23 cellular contexts compared by ENCODE assay signal in the genomic region with DNA sequence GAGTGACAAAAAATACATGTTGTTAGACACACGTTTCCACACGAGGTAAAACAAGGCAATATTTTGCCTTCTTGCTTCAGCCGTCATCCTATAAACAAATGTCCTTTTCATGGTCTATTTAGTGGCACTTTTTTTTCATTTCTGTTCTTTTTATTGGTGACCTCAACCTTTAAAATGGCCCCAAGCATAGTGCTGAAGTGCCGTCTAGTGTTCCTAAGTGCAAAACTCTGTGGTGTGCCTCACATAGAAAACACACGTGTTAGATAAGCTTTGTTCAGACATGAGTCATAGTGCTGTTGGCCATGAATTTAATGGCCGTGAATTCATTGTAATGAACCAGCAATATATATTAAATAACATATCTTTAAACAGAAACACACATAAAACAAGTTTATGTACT. TPM values are rescaled to one million over a fixed set of nuclear protein-coding genes. Genes with fewer than 3 reads are reported as not detected.
DNase-seq lines count a peak whose midpoint lies in the region; ATAC-seq, FAIRE-seq and TF ChIP-seq lines count a peak whose summit lies in the region.
"Had no signal": no experiment of that assay in that cellular context is flagged by ENCODE, and none has a peak within 500 bp of the region (broad histone marks: within the 10 kb centered on the region; RNA-seq: fewer than 3 reads in every experiment).

No MANE protein-coding gene starts in this region.

- no peaks in the 10 kb centered on the region for H4K20me1 ChIP-seq in neural progenitor cell (ENCODE audit: low read depth)

- H3K36me3 ChIP-seq in neural progenitor cell = no peaks in the 10 kb centered on the region
- H3K36me3 ChIP-seq: right lobe of liver, vagina had no signal

- H3K27me3 Mint-ChIP-seq in brain (peaks cover 27% of the 10 kb centered on the region), neural progenitor cell (ENCODE audit: insufficient read depth, low read depth) (peaks cover 3% of the 10 kb centered on the region)

- H3K9ac ChIP-seq in neural progenitor cell = no peak overlapping the region

- no peak overlapping the region for H2AFZ ChIP-seq in neural progenitor cell (replicated peaks)

- TF ChIP-seq CTCF in brain (conservative IDR thresholded peaks at IDR 0.05) (peak; percentile 46 to 48), neural progenitor cell (IDR thresholded peaks at IDR 0.05) (peak; percentile 46)

- H3K4me1 ChIP-seq in neural progenitor cell = peaks cover 7% of the 10 kb centered on the region
- H3K4me1 ChIP-seq: vagina had no signal

- TF ChIP-seq POLR2A in GM12892 (IDR thresholded peaks at IDR 0.05; ENCODE audit: low read depth, low read length) = no peak

- no peak for DNase-seq in GM12892 (ENCODE audit: insufficient read length)
- DNase-seq in neural progenitor cell (ENCODE audit: low spot score) = peak; percentile 16
- no peak for DNase-seq in Right ventricle myocardium inferior (ENCODE audit: missing footprints)
- no peak for DNase-seq in stimulated activated CD4-positive, alpha-beta T cell treated with anti-CD3 and anti-CD28 coated beads, Interleukin-1b, Interleukin-23, amount 100 ng/mL, for 48 hours
- no peak for DNase-seq in occipital lobe (lab: John Stamatoyannopoulos, UW)
- DNase-seq: activated CD4-positive, alpha-beta T cell treated with anti-CD3 and anti-CD28 coated beads for 4 hours; activated naive CD8-positive, alpha-beta T cell treated with anti-CD3 and anti-CD28 coated beads, Interleukin-2, amount 10 ng/mL, durations not matched to agents 7 days and 5 days; C1 segment of cervical spinal cord; erythroblast; GDM1; hypothalamus; NCI-H1092; right lobe of liver; stimulated activated naive B cell treated with anti-CD40 and anti-IgM and Interleukin-4, amounts not matched to agents 10 μg/mL and 1 μg/mL and 100 μg/mL, for 72 hours had no signal

- H3K9me3 ChIP-seq in neural progenitor cell (ENCODE audit: low read depth) = no peaks in the 10 kb centered on the region
- H3K9me3 ChIP-seq: right lobe of liver, vagina had no signal

- no peak overlapping the region for H3K4me2 ChIP-seq in neural progenitor cell

- H3K27ac ChIP-seq in neural progenitor cell = no peak overlapping the region
- H3K27ac ChIP-seq: right lobe of liver, vagina had no signal

- peak; percentile 48 for ATAC-seq in HG03103 (IDR thresholded peaks at IDR 0.05; ENCODE audit: low read depth, unreplicated experiment)
- no peak for ATAC-seq in HG03442 (IDR thresholded peaks at IDR 0.05; ENCODE audit: unreplicated experiment)
- no peak for ATAC-seq in Right ventricle myocardium inferior
- ATAC-seq: HepG2; natural killer cell treated with Interleukin-12 subunit alpha and Interleukin-12 subunit beta and Interleukin-15 and Interleukin-18, amount 100 ng/mL, for 72 hours; stimulated activated naive B cell treated with anti-CD40 and anti-IgM and Interleukin-4, amounts not matched to agents 10 μg/mL and 1 μg/mL and 100 μg/mL, for 72 hours had no signal

- H3K4me3 ChIP-seq in neural progenitor cell = no peak overlapping the region
- H3K4me3 ChIP-seq: right lobe of liver, vagina had no signal

- no peaks in the 10 kb centered on the region for H3K79me2 ChIP-seq in neural progenitor cell (ENCODE audit: low read depth)

- peaks cover 4% of the 10 kb centered on the region for H3F3A ChIP-seq in neural progenitor cell (ENCODE audit: low read depth)

- H3K4me1 Mint-ChIP-seq in brain (peaks cover 6% of the 10 kb centered on the region), neural progenitor cell (no peaks in the 10 kb centered on the region)

- no peak overlapping the region for H3K27ac Mint-ChIP-seq in brain
- no peak overlapping the region for H3K27ac Mint-ChIP-seq in neural progenitor cell
- H3K27ac Mint-ChIP-seq: activated naive CD8-positive, alpha-beta T cell treated with anti-CD3 and anti-CD28 coated beads, Interleukin-2, amount 10 ng/mL, durations not matched to agents 7 days and 5 days; natural killer cell treated with Interleukin-12 subunit alpha and Interleukin-12 subunit beta and Interleukin-15 and Interleukin-18, amount 100 ng/mL, for 72 hours; stimulated activated naive B cell treated with anti-CD40 and anti-IgM and Interleukin-4, amounts not matched to agents 10 μg/mL and 1 μg/mL and 100 μg/mL, for 72 hours; T-helper 1 cell treated with Interleukin-12 subunit alpha and Interleukin-12 subunit beta and Interleukin-4 antibody, amounts not matched to agents 30 μg/mL and 1 μg/mL, for 36 hours had no signal

- peak; percentile 82 for FAIRE-seq in GM12892 (lab: Jason Lieb, UNC)
- FAIRE-seq: HepG2 had no signal

- H3K9me3 Mint-ChIP-seq in brain (no peaks in the 10 kb centered on the region), neural progenitor cell (no peaks in the 10 kb centered on the region)
- H3K9me3 Mint-ChIP-seq: activated naive CD8-positive, alpha-beta T cell treated with anti-CD3 and anti-CD28 coated beads, Interleukin-2, amount 10 ng/mL, durations not matched to agents 7 days and 5 days; natural killer cell treated with Interleukin-12 subunit alpha and Interleukin-12 subunit beta and Interleukin-15 and Interleukin-18, amount 100 ng/mL, for 72 hours; stimulated activated naive B cell treated with anti-CD40 and anti-IgM and Interleukin-4, amounts not matched to agents 10 μg/mL and 1 μg/mL and 100 μg/mL, for 72 hours; T-helper 1 cell treated with Interleukin-12 subunit alpha and Interleukin-12 subunit beta and Interleukin-4 antibody, amounts not matched to agents 30 μg/mL and 1 μg/mL, for 36 hours had no signal

- intact Hi-C loops in Right ventricle myocardium inferior (cut with DNase I) = loop anchor here (5.0 kb wide), 1 partner anchor 593 kb away; no protein-coding TSS in a partner anchor

- H3K4me3 Mint-ChIP-seq in brain (no peak overlapping the region), neural progenitor cell (no peak overlapping the region)
- H3K4me3 Mint-ChIP-seq: activated naive CD8-positive, alpha-beta T cell treated with anti-CD3 and anti-CD28 coated beads, Interleukin-2, amount 10 ng/mL, durations not matched to agents 7 days and 5 days; natural killer cell treated with Interleukin-12 subunit alpha and Interleukin-12 subunit beta and Interleukin-15 and Interleukin-18, amount 100 ng/mL, for 72 hours; stimulated activated naive B cell treated with anti-CD40 and anti-IgM and Interleukin-4, amounts not matched to agents 10 μg/mL and 1 μg/mL and 100 μg/mL, for 72 hours; T-helper 1 cell treated with Interleukin-12 subunit alpha and Interleukin-12 subunit beta and Interleukin-4 antibody, amounts not matched to agents 30 μg/mL and 1 μg/mL, for 36 hours had no signal

- no peaks in the 10 kb centered on the region for H3K36me3 Mint-ChIP-seq in brain
- no peaks in the 10 kb centered on the region for H3K36me3 Mint-ChIP-seq in neural progenitor cell
- H3K36me3 Mint-ChIP-seq: activated naive CD8-positive, alpha-beta T cell treated with anti-CD3 and anti-CD28 coated beads, Interleukin-2, amount 10 ng/mL, durations not matched to agents 7 days and 5 days; natural killer cell treated with Interleukin-12 subunit alpha and Interleukin-12 subunit beta and Interleukin-15 and Interleukin-18, amount 100 ng/mL, for 72 hours; stimulated activated naive B cell treated with anti-CD40 and anti-IgM and Interleukin-4, amounts not matched to agents 10 μg/mL and 1 μg/mL and 100 μg/mL, for 72 hours had no signal

- no peaks in the 10 kb centered on the region for H3K27me3 ChIP-seq in neural progenitor cell
- H3K27me3 ChIP-seq: right lobe of liver, vagina had no signal

RNA-seq across cellular contexts. Expression of a gene that starts 15.6 kb away (rescaled TPM):
- polyA plus RNA-seq in GM12892 (2012; ENCODE audit: missing spikeins) = not detected
- polyA plus RNA-seq in brain (ENCODE audit: insufficient read depth, low read depth, low replicate concordance) = not detected
- total RNA-seq in neural progenitor cell (ENCODE audit: low replicate concordance) = not detected in 2 replicates
- not detected for total RNA-seq in Right ventricle myocardium inferior
- total RNA-seq in occipital lobe = not detected
- total RNA-seq: activated naive CD8-positive, alpha-beta T cell treated with anti-CD3 and anti-CD28 coated beads, Interleukin-2, amount 10 ng/mL, durations not matched to agents 7 days and 5 days; HepG2; liver; natural killer cell treated with Interleukin-12 subunit alpha and Interleukin-12 subunit beta and Interleukin-15 and Interleukin-18, amount 100 ng/mL, for 72 hours; NCI-H460; right lobe of liver; vagina had no signal
- polyA plus RNA-seq: HepG2, liver had no signal

RNA-seq across cellular contexts. Expression of a gene that starts 17.3 kb away (rescaled TPM):
- 23.2 TPM for polyA plus RNA-seq in GM12892 (2012; ENCODE audit: missing spikeins)
- polyA plus RNA-seq in brain (ENCODE audit: insufficient read depth, low read depth, low replicate concordance) = 18.2 TPM
- total RNA-seq in neural progenitor cell (ENCODE audit: low replicate concordance) = 24.6 and 37.1 TPM in 2 replicates
- total RNA-seq in Right ventricle myocardium inferior = 1.3 TPM
- total RNA-seq in occipital lobe = 1.2 TPM

Comparison
In these comparisons a context has a peak if more than half of its experiments do, and no peak if none do; other contexts are left out.
1. RNA of a gene that starts 17.3 kb away (total RNA-seq): 24.6 to 37.1 TPM in neural progenitor cell; 1.3 TPM in Right ventricle myocardium inferior (single experiment) and 1.2 TPM in occipital lobe (single experiment); every median in the first group is over 10 times any median in the second.